In the genomic region with DNA sequence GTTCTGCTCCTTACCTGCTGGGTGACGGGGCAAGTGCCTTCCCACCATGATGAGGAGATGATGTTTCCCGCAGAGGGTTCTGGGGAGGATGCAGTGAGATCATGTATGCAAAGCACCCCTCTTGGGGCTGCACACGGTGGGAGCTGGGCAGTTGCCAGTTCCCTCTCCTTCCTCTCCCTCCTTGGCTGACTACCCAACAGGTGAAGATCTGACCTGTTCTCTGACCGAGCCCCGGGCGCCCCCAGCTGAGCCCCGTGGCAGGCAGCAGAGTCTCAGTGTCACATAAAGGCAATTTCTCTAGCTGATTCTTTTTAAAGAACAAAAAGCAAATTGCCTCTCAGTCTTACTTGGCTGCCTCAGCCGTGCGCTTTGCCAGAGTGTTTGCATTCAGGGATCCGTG, we compare ENCODE assay signal across 29 cellular contexts.
DNase-seq lines count a peak whose midpoint lies in the region; ATAC-seq, FAIRE-seq and TF ChIP-seq lines count a peak whose summit lies in the region.
"Had no signal": no experiment of that assay in that cellular context is flagged by ENCODE, and none has a peak within 500 bp of the region (broad histone marks: within the 10 kb centered on the region; RNA-seq: fewer than 3 reads in every experiment).

No MANE protein-coding gene starts in this region.

- BruUV-seq in IMR-90 (replicated peaks; lab: Mats Ljungman, UMichigan) (no TSS peak), GM12878 (replicated peaks; lab: Mats Ljungman, UMichigan) (no TSS peak)

- DNase-seq in GM06990 (ENCODE audit: extremely low read depth, insufficient read length) (no peak), IMR-90 (no peak), GM12878 (ENCODE audit: low read depth, low spot score) (no peak), lower lobe of right lung (peak; percentile 33), NCI-H1930 (lab: John Stamatoyannopoulos, UW) (no peak)
- DNase-seq in stimulated activated naive CD8-positive, alpha-beta T cell treated with anti-CD3 and anti-CD28 coated beads, Interleukin-15, amount 100 ng/mL, for 72 hours: no peak
- no peak for DNase-seq in activated CD4-positive, alpha-beta T cell treated with anti-CD3 and anti-CD28 coated beads for 1 hour
- DNase-seq: activated CD4-positive, alpha-beta memory T cell treated with anti-CD3 and anti-CD28 coated beads, Interleukin-2, amount 10 ng/mL, durations not matched to agents 7 days and 5 days; activated CD4-positive, CD25-positive, alpha-beta regulatory T cell; activated CD8-positive, alpha-beta memory T cell treated with anti-CD3 and anti-CD28 coated beads, Interleukin-2, amount 50 U/mL, for 4 hours; activated naive CD4-positive, alpha-beta T cell treated with anti-CD3 and anti-CD28 coated beads for 36 hours; adrenal gland; body of pancreas; DMS153; Kasumi-1; NCI-H2171; NCI-H510A treated with DMSO at 0.1 percent for 48 hours; right lobe of liver; stimulated activated CD4-positive, alpha-beta T cell treated with anti-CD3 and anti-CD28 coated beads, Interleukin-4, amount 100 ng/mL, for 1 hour; trophoblast cell had no signal

- no peaks in the 10 kb centered on the region for H3K9me3 ChIP-seq in IMR-90 (ENCODE audit: control insufficient read depth, insufficient read depth, low read length)
- no peaks in the 10 kb centered on the region for H3K9me3 ChIP-seq in GM12878 (replicated peaks; ENCODE audit: control insufficient read depth, insufficient read depth, low read length)
- no peaks in the 10 kb centered on the region for H3K9me3 ChIP-seq in lower lobe of right lung
- H3K9me3 ChIP-seq: adrenal gland, BLaER1, body of pancreas, right lobe of liver had no signal

- no peak overlapping the region for H2AK5ac ChIP-seq in IMR-90 (ENCODE audit: low read depth, low read length)

- no peak overlapping the region for H3K18ac ChIP-seq in IMR-90 (ENCODE audit: low read depth, low read length)

- TF ChIP-seq EP300 in GM12878 (IDR thresholded peaks at IDR 0.05; ENCODE audit: borderline replicate concordance in 1 of 2, control insufficient read depth in 1 of 2, low read depth in 2 of 2, low read length in 2 of 2): no peak

- no peaks in the 10 kb centered on the region for H3K9me3 Mint-ChIP-seq in stimulated activated naive CD8-positive, alpha-beta T cell treated with anti-CD3 and anti-CD28 coated beads, Interleukin-15, amount 100 ng/mL, for 72 hours
- H3K9me3 Mint-ChIP-seq: activated CD4-positive, alpha-beta memory T cell treated with anti-CD3 and anti-CD28 coated beads, Interleukin-2, amount 10 ng/mL, durations not matched to agents 7 days and 5 days; activated naive CD4-positive, alpha-beta T cell treated with anti-CD3 and anti-CD28 coated beads for 36 hours; neural progenitor cell; T-helper 1 cell treated with Interleukin-12 subunit alpha and Interleukin-12 subunit beta and Interleukin-4 antibody, amounts not matched to agents 30 μg/mL and 1 μg/mL, for 36 hours had no signal

- no peaks in the 10 kb centered on the region for H3K9me1 ChIP-seq in IMR-90 (ENCODE audit: insufficient read depth, low read length)

- ATAC-seq in IMR-90 (ENCODE audit: low read depth) (no peak), GM12878 (peak; percentile 73), lower lobe of right lung (no peak), HG03342 (IDR thresholded peaks at IDR 0.05; ENCODE audit: unreplicated experiment) (no peak)
- ATAC-seq in stimulated activated naive CD8-positive, alpha-beta T cell treated with anti-CD3 and anti-CD28 coated beads, Interleukin-15, amount 100 ng/mL, for 72 hours: no peak
- ATAC-seq: body of pancreas, HepG2, left lobe of liver, right lobe of liver, Right ventricle myocardium inferior, SK-N-SH treated with all-trans-retinoic acid at 6 μM for 48 hours had no signal

- H3K36me3 ChIP-seq in GM06990 (ENCODE audit: control insufficient read depth, insufficient read depth, low read length) (no peaks in the 10 kb centered on the region), IMR-90 (ENCODE audit: control insufficient read depth, insufficient read depth, low read length) (no peaks in the 10 kb centered on the region), GM12878 (ENCODE audit: control insufficient read depth in 2 of 2, insufficient read depth in 2 of 2, low read length in 1 of 2) (no peaks in the 10 kb centered on the region; a peak in 1 of 4 replicates), lower lobe of right lung (no peaks in the 10 kb centered on the region)
- H3K36me3 ChIP-seq: adrenal gland, BLaER1, neural progenitor cell, right lobe of liver had no signal

- no peaks in the 10 kb centered on the region for H3K79me1 ChIP-seq in IMR-90 (ENCODE audit: low read depth in 1 of 2, low read length in 2 of 2)

- RAD21 ChIA-PET in GM12878 (lab: Charles Lee; ENCODE audit: unreplicated experiment): interaction anchor here (0.9 to 1.0 kb wide), 2 partner anchors 16 to 18 kb away, joined by 3 to 5 read pairs; no protein-coding TSS in a partner anchor

- no peak overlapping the region for H3K27ac ChIP-seq in IMR-90 (ENCODE audit: insufficient read depth, low read length)
- no peak overlapping the region for H3K27ac ChIP-seq in GM12878 (ENCODE audit: control insufficient read depth, insufficient read depth)
- no peak overlapping the region for H3K27ac ChIP-seq in lower lobe of right lung
- H3K27ac ChIP-seq: adrenal gland, BLaER1, body of pancreas, neural progenitor cell, right lobe of liver had no signal

- POLR2A ChIA-PET in IMR-90 (lab: Charles Lee; ENCODE audit: unreplicated experiment): no interaction called here
- POLR2A ChIA-PET in GM12878 (lab: Charles Lee): no interaction called here

- CTCF ChIA-PET in IMR-90 (lab: Yijun Ruan, JAX): no interaction called here
- CTCF ChIA-PET in GM12878 (lab: Yijun Ruan, JAX): no interaction called here

- no peak for TF ChIP-seq RAD21 in IMR-90 (IDR thresholded peaks at IDR 0.05; ENCODE audit: low read length)
- no peak for TF ChIP-seq RAD21 in GM12878 (IDR thresholded peaks at IDR 0.05; ENCODE audit: insufficient read depth, low read depth, low read length)

- dilution Hi-C loops in IMR-90 (cut with HindIII; ENCODE audit: low sequenced_read_pairs, unreplicated experiment): no loop called here

- SMC1A ChIA-PET in GM12878 (lab: Charles Lee; ENCODE audit: uncharacterized antibody, unreplicated experiment): interaction anchor here (0.9 kb wide), 1 partner anchor 60 kb away, joined by 3 read pairs; no protein-coding TSS in a partner anchor

- H3K4me2 ChIP-seq in IMR-90 (ENCODE audit: low read depth, low read length) (peak overlapping the region; percentile 40; the same call in 1 of the 2 replicates), GM12878 (ENCODE audit: control insufficient read depth, insufficient read depth) (peak overlapping the region; percentile 57)
- H3K4me2 ChIP-seq: BLaER1, neural progenitor cell had no signal

- no peak overlapping the region for H2AK9ac ChIP-seq in IMR-90 (replicated peaks; ENCODE audit: low read depth, low read length, poor library complexity)

- no peak overlapping the region for H2BK20ac ChIP-seq in IMR-90 (ENCODE audit: low read depth, low read length)

- no peak overlapping the region for H3K14ac ChIP-seq in IMR-90 (replicated peaks; ENCODE audit: low read depth, low read length)

- no peak overlapping the region for H2BK15ac ChIP-seq in IMR-90 (ENCODE audit: low read depth, low read length)

- no peaks in the 10 kb centered on the region for H4K20me1 ChIP-seq in IMR-90 (ENCODE audit: insufficient read depth, low read length)
- no peaks in the 10 kb centered on the region for H4K20me1 ChIP-seq in GM12878 (ENCODE audit: control insufficient read depth, insufficient read depth)
- H4K20me1 ChIP-seq: BLaER1 had no signal

- H2BK120ac ChIP-seq in IMR-90 (ENCODE audit: low read depth, low read length): no peak overlapping the region

- peaks cover 20% of the 10 kb centered on the region for H3K27me3 Mint-ChIP-seq in stimulated activated naive CD8-positive, alpha-beta T cell treated with anti-CD3 and anti-CD28 coated beads, Interleukin-15, amount 100 ng/mL, for 72 hours

- no peaks in the 10 kb centered on the region for H3K4me1 Mint-ChIP-seq in stimulated activated naive CD8-positive, alpha-beta T cell treated with anti-CD3 and anti-CD28 coated beads, Interleukin-15, amount 100 ng/mL, for 72 hours
- H3K4me1 Mint-ChIP-seq: activated CD4-positive, alpha-beta memory T cell treated with anti-CD3 and anti-CD28 coated beads, Interleukin-2, amount 10 ng/mL, durations not matched to agents 7 days and 5 days had no signal

- no CpG with 5 or more reads among the region's 10 CpGs for WGBS in IMR-90 (ENCODE audit: extremely low coverage in 2 of 2, insufficient read length in 1 of 2), 2 experiments
- 2% methylated on average over 10 of the region's 10 CpGs for WGBS in GM12878 (ENCODE audit: insufficient coverage, insufficient replicate concordance, low lambda C conversion rate, missing lambda C conversion rate)

- H3K4me3 Mint-ChIP-seq in stimulated activated naive CD8-positive, alpha-beta T cell treated with anti-CD3 and anti-CD28 coated beads, Interleukin-15, amount 100 ng/mL, for 72 hours: no peak overlapping the region
- H3K4me3 Mint-ChIP-seq: activated CD4-positive, alpha-beta memory T cell treated with anti-CD3 and anti-CD28 coated beads, Interleukin-2, amount 10 ng/mL, durations not matched to agents 7 days and 5 days; activated naive CD4-positive, alpha-beta T cell treated with anti-CD3 and anti-CD28 coated beads for 36 hours; neural progenitor cell; T-helper 1 cell treated with Interleukin-12 subunit alpha and Interleukin-12 subunit beta and Interleukin-4 antibody, amounts not matched to agents 30 μg/mL and 1 μg/mL, for 36 hours had no signal

- H4K5ac ChIP-seq in IMR-90 (ENCODE audit: low read depth, low read length): no peak overlapping the region

- no peak overlapping the region for H3K27ac Mint-ChIP-seq in stimulated activated naive CD8-positive, alpha-beta T cell treated with anti-CD3 and anti-CD28 coated beads, Interleukin-15, amount 100 ng/mL, for 72 hours
- H3K27ac Mint-ChIP-seq: activated CD4-positive, alpha-beta memory T cell treated with anti-CD3 and anti-CD28 coated beads, Interleukin-2, amount 10 ng/mL, durations not matched to agents 7 days and 5 days; activated naive CD4-positive, alpha-beta T cell treated with anti-CD3 and anti-CD28 coated beads for 36 hours; neural progenitor cell; T-helper 1 cell treated with Interleukin-12 subunit alpha and Interleukin-12 subunit beta and Interleukin-4 antibody, amounts not matched to agents 30 μg/mL and 1 μg/mL, for 36 hours had no signal

- H3K9ac ChIP-seq in IMR-90 (ENCODE audit: low read depth, low read length): no peak overlapping the region
- H3K9ac ChIP-seq in GM12878 (ENCODE audit: control insufficient read depth, insufficient read depth, low read length): no peak overlapping the region
- H3K9ac ChIP-seq: BLaER1, neural progenitor cell had no signal

- no peaks in the 10 kb centered on the region for H3K79me2 ChIP-seq in GM12878 (ENCODE audit: control insufficient read depth, insufficient read depth, low read length)

- no peak overlapping the region for H3K4ac ChIP-seq in IMR-90 (ENCODE audit: low read depth, low read length)

- H3K4me3 ChIP-seq in GM06990 (replicated peaks; ENCODE audit: low read depth, low read length) (peak overlapping the region; percentile 37), IMR-90 (ENCODE audit: insufficient read depth, low read depth, low read length) (no peak overlapping the region), GM12878 (no peak overlapping the region), lower lobe of right lung (peak overlapping the region; percentile 7)
- H3K4me3 ChIP-seq: adrenal gland, BLaER1, body of pancreas, neural progenitor cell, right lobe of liver had no signal

- no peak overlapping the region for H3K56ac ChIP-seq in IMR-90 (ENCODE audit: extremely low read depth, insufficient read depth, low read length)

- no peak overlapping the region for H4K8ac ChIP-seq in IMR-90 (ENCODE audit: low read depth in 2 of 2, low read length in 2 of 2)

- TF ChIP-seq POLR2A in IMR-90 (IDR thresholded peaks at IDR 0.05; ENCODE audit: low read depth, low read length) (no peak), GM12878 (IDR thresholded peaks at IDR 0.05; ENCODE audit: low read depth, low read length) (no peak)

- no peak overlapping the region for H2BK5ac ChIP-seq in IMR-90 (ENCODE audit: low read depth, low read length, poor library complexity, severe bottlenecking)

- no peak for TF ChIP-seq CTCF in GM06990 (IDR thresholded peaks at IDR 0.05; ENCODE audit: insufficient read depth, low read length, poor library complexity, severe bottlenecking)
- TF ChIP-seq CTCF in IMR-90 (conservative IDR thresholded peaks at IDR 0.05; ENCODE audit: low read depth, low read length): no peak
- TF ChIP-seq CTCF in GM12878 (IDR thresholded peaks at IDR 0.05 in 2 of 3, conservative IDR thresholded peaks at IDR 0.05 in 1 of 3; ENCODE audit: control insufficient read depth in 2 of 3, extremely low read depth in 1 of 3, insufficient read depth in 1 of 3, low read depth in 3 of 3, low read length in 3 of 3): no peak
- no peak for TF ChIP-seq CTCF in lower lobe of right lung (IDR thresholded peaks at IDR 0.05)

- H3K27me3 ChIP-seq in GM06990 (replicated peaks; ENCODE audit: control insufficient read depth, insufficient read depth, low read length): no peaks in the 10 kb centered on the region; the same call in 1 of the 2 replicates
- peaks cover 11% of the 10 kb centered on the region; the same call in 1 of the 2 replicates for H3K27me3 ChIP-seq in IMR-90 (ENCODE audit: control insufficient read depth, insufficient read depth, low read length)
- no peaks in the 10 kb centered on the region for H3K27me3 ChIP-seq in GM12878 (replicated peaks in 1 of 2; ENCODE audit: control insufficient read depth in 2 of 2, insufficient read depth in 2 of 2, low read length in 1 of 2)
- no peaks in the 10 kb centered on the region for H3K27me3 ChIP-seq in lower lobe of right lung (ENCODE audit: low read depth)
- H3K27me3 ChIP-seq: adrenal gland, body of pancreas, neural progenitor cell, right lobe of liver had no signal

- intact Hi-C loops in IMR-90 (cut with micrococcal nuclease) (no loop called here), GM12878 (cut with micrococcal nuclease; ENCODE audit: unreplicated experiment) (no loop called here), lower lobe of right lung (cut with DNase I) (no loop called here)

- no peak overlapping the region for H4K91ac ChIP-seq in IMR-90 (ENCODE audit: insufficient read depth, low read depth, low read length)

- in situ Hi-C loops in IMR-90 (cut with MboI; ENCODE audit: low sequenced_read_pairs): no loop called here
- in situ Hi-C loops in GM12878 (cut with MboI): no loop called here

- no peak for FAIRE-seq in GM12878 (lab: Jason Lieb, UNC)
- FAIRE-seq: HepG2, TTC549 had no signal

- no peak overlapping the region for H3K23ac ChIP-seq in IMR-90 (ENCODE audit: low read depth, low read length)

- H3K4me1 ChIP-seq in IMR-90 (ENCODE audit: control insufficient read depth, insufficient read depth, low read length) (peaks cover 5% of the 10 kb centered on the region; the same call in 1 of the 2 replicates), GM12878 (ENCODE audit: control insufficient read depth, insufficient read depth, low read length) (peaks cover 12% of the 10 kb centered on the region), lower lobe of right lung (no peaks in the 10 kb centered on the region)
- H3K4me1 ChIP-seq: body of pancreas, right lobe of liver had no signal

- H2AFZ ChIP-seq in IMR-90 (replicated peaks; ENCODE audit: low read length, poor library complexity): no peak overlapping the region
- peak overlapping the region; percentile 34 for H2AFZ ChIP-seq in GM12878 (ENCODE audit: control insufficient read depth, low read depth, low read length)
- H2AFZ ChIP-seq: neural progenitor cell had no signal

Comparison
In these comparisons a context has a peak if more than half of its experiments do, and no peak if none do; other contexts are left out.
1. H3K4me3 ChIP-seq: peak in GM06990 (single experiment) and lower lobe of right lung (single experiment); none in IMR-90 (single experiment) and GM12878 (single experiment).